Comparison of ENCODE assay signal across 23 cellular contexts in the genomic region with DNA sequence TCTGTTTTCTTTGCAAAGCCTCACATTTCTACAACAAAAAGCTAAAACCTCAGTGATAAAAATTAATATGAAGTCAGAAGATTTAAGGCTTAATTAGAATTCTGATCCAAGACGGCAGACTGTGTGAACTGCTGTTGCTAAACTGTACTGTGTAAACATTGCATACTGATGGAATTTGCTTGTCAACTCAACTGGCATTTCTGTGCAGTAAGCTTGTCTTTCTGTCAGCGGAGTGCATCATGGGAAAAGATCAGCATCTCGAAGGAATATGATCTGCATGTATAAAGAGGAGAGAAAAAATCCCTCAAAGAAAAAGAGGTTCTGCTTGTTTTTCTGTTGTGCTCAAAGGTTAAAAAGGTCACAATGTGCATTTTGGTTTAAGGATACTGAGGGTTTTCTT.
"Had no signal": no experiment of that assay in that cellular context is flagged by ENCODE, and none has a peak within 500 bp of the region (broad histone marks: within the 10 kb centered on the region; RNA-seq: fewer than 3 reads in every experiment).

No MANE protein-coding gene starts in this region.

- H3K36me3 ChIP-seq: gastrocnemius medialis, heart right ventricle, left ventricle myocardium inferior, prostate gland, right lobe of liver, spleen, stomach, thoracic aorta had no signal

- H3K27me3 ChIP-seq: gastrocnemius medialis, heart right ventricle, spleen, stomach had no signal

- H3K27me3 Mint-ChIP-seq: naive B cell had no signal

- H3K4me3 ChIP-seq: gastrocnemius medialis, heart right ventricle, left ventricle myocardium inferior, lung, prostate gland, right lobe of liver, spleen, stomach, thoracic aorta had no signal

- DNase-seq: cerebellar nuclear complex; effector CD4-positive, alpha-beta T cell; endodermal cell; gastrocnemius medialis; heart right ventricle; left ventricle myocardium inferior; mesendoderm; naive B cell; right lobe of liver; spleen; stimulated activated CD4-positive, alpha-beta T cell treated with anti-CD3 and anti-CD28 coated beads, Interleukin-15, amount 100 ng/mL, for 24 hours; stimulated activated CD4-positive, alpha-beta T cell treated with anti-CD3 and anti-CD28 coated beads, Interleukin-1b, Interleukin-23, amount 100 ng/mL, for 48 hours; stimulated activated CD4-positive, alpha-beta T cell treated with anti-CD3 and anti-CD28 coated beads, Interleukin-4, amount 100 ng/mL, for 4 hours; stimulated activated naive CD4-positive, alpha-beta T cell; stomach; substantia nigra; trophoblast cell had no signal

- H3K4me1 ChIP-seq: gastrocnemius medialis, heart right ventricle, left ventricle myocardium inferior, parathyroid adenoma, prostate gland, spleen had no signal

- H3K27ac ChIP-seq: gastrocnemius medialis, heart right ventricle, left ventricle myocardium inferior, parathyroid adenoma, prostate gland, right lobe of liver, spleen, stomach, thoracic aorta had no signal

- ATAC-seq: esophagus mucosa, gastrocnemius medialis, heart right ventricle, right lobe of liver had no signal

- H3K9me3 ChIP-seq: gastrocnemius medialis, heart right ventricle, left ventricle myocardium inferior, prostate gland, right lobe of liver, spleen, stomach, thoracic aorta had no signal

- H3K4me1 Mint-ChIP-seq: nephron had no signal

- H3K4me3 Mint-ChIP-seq: endodermal cell, nephron had no signal

- H3K27ac Mint-ChIP-seq: endodermal cell, nephron had no signal
